1 cellular context compared by ENCODE assay signal in genomic region chr19:14091086-14091884, GRCh38.
TF ChIP-seq lines count a peak whose summit lies in the region.

No MANE protein-coding gene starts in this region.

TF ChIP-seq in K562, 482 proteins besides CTCF, POLR2A, EP300 and RAD21 (continued from another document and continues in another):
- TF ChIP-seq PCBP2 (IDR thresholded peaks at IDR 0.05; ENCODE audit: low read depth, low read length, poor library complexity, severe bottlenecking), result no peak
- peak; percentile 87 for TF ChIP-seq RB1 (IDR thresholded peaks at IDR 0.05; ENCODE audit: low read depth)
- peak; percentile 90 for TF ChIP-seq HNRNPK (IDR thresholded peaks at IDR 0.05; ENCODE audit: low read depth, low read length, poor library complexity, severe bottlenecking)
- no peak for TF ChIP-seq CGGBP1 (CRISPR knock-in tag; IDR thresholded peaks at IDR 0.05)
- TF ChIP-seq PRMT5 (CRISPR knock-in tag; IDR thresholded peaks at IDR 0.05), result no peak
- TF ChIP-seq ZNF384 (IDR thresholded peaks at IDR 0.05; ENCODE audit: low read depth, low read length), result peak; percentile 100
- no peak for TF ChIP-seq RERE (CRISPR knock-in tag; IDR thresholded peaks at IDR 0.05; ENCODE audit: borderline replicate concordance)
- TF ChIP-seq ZNF124 (CRISPR knock-in tag; IDR thresholded peaks at IDR 0.05), result no peak
- TF ChIP-seq MEF2D (tag; conservative IDR thresholded peaks at IDR 0.05; ENCODE audit: low read depth), result no peak
- 0 out of 2 replicates have a peak, but pooled peaks have one; percentile 28 for TF ChIP-seq REST (CRISPR knock-in tag; IDR thresholded peaks at IDR 0.05; ENCODE audit: low read depth)
- no peak for TF ChIP-seq HMG20B (CRISPR knock-in tag; IDR thresholded peaks at IDR 0.05)
- peak; percentile 82 for TF ChIP-seq PCBP1 (IDR thresholded peaks at IDR 0.05; ENCODE audit: low read depth, low read length, poor library complexity, severe bottlenecking)
- TF ChIP-seq, protein P1, sequence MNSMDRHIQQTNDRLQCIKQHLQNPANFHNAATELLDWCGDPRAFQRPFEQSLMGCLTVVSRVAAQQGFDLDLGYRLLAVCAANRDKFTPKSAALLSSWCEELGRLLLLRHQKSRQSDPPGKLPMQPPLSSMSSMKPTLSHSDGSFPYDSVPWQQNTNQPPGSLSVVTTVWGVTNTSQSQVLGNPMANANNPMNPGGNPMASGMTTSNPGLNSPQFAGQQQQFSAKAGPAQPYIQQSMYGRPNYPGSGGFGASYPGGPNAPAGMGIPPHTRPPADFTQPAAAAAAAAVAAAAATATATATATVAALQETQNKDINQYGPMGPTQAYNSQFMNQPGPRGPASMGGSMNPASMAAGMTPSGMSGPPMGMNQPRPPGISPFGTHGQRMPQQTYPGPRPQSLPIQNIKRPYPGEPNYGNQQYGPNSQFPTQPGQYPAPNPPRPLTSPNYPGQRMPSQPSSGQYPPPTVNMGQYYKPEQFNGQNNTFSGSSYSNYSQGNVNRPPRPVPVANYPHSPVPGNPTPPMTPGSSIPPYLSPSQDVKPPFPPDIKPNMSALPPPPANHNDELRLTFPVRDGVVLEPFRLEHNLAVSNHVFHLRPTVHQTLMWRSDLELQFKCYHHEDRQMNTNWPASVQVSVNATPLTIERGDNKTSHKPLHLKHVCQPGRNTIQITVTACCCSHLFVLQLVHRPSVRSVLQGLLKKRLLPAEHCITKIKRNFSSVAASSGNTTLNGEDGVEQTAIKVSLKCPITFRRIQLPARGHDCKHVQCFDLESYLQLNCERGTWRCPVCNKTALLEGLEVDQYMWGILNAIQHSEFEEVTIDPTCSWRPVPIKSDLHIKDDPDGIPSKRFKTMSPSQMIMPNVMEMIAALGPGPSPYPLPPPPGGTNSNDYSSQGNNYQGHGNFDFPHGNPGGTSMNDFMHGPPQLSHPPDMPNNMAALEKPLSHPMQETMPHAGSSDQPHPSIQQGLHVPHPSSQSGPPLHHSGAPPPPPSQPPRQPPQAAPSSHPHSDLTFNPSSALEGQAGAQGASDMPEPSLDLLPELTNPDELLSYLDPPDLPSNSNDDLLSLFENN (IDR thresholded peaks at IDR 0.05; ENCODE audit: low read depth in 2 of 2, low read length in 2 of 2), result no peak
- TF ChIP-seq SFPQ (IDR thresholded peaks at IDR 0.05; ENCODE audit: low read depth, low read length), result no peak
- no peak for TF ChIP-seq BCOR (IDR thresholded peaks at IDR 0.05)
- TF ChIP-seq RNF219 (CRISPR knock-in tag; IDR thresholded peaks at IDR 0.05), result no peak
- no peak for TF ChIP-seq CCAR2 (IDR thresholded peaks at IDR 0.05; ENCODE audit: low read depth, low read length)
- no peak for TF ChIP-seq FOXJ2 (tag; IDR thresholded peaks at IDR 0.05)
- peak; percentile 93 for TF ChIP-seq EGR1 (conservative IDR thresholded peaks at IDR 0.05)
- TF ChIP-seq, protein P2, sequence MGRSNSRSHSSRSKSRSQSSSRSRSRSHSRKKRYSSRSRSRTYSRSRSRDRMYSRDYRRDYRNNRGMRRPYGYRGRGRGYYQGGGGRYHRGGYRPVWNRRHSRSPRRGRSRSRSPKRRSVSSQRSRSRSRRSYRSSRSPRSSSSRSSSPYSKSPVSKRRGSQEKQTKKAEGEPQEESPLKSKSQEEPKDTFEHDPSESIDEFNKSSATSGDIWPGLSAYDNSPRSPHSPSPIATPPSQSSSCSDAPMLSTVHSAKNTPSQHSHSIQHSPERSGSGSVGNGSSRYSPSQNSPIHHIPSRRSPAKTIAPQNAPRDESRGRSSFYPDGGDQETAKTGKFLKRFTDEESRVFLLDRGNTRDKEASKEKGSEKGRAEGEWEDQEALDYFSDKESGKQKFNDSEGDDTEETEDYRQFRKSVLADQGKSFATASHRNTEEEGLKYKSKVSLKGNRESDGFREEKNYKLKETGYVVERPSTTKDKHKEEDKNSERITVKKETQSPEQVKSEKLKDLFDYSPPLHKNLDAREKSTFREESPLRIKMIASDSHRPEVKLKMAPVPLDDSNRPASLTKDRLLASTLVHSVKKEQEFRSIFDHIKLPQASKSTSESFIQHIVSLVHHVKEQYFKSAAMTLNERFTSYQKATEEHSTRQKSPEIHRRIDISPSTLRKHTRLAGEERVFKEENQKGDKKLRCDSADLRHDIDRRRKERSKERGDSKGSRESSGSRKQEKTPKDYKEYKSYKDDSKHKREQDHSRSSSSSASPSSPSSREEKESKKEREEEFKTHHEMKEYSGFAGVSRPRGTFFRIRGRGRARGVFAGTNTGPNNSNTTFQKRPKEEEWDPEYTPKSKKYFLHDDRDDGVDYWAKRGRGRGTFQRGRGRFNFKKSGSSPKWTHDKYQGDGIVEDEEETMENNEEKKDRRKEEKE (IDR thresholded peaks at IDR 0.05; ENCODE audit: borderline replicate concordance in 1 of 2, control insufficient read depth in 1 of 2, low read depth in 2 of 2, low read length in 1 of 2), result no peak
- TF ChIP-seq MTA1 (IDR thresholded peaks at IDR 0.05; ENCODE audit: borderline replicate concordance), result peak; percentile 57; the same call in 1 of the 2 replicates
- TF ChIP-seq, protein P3, sequence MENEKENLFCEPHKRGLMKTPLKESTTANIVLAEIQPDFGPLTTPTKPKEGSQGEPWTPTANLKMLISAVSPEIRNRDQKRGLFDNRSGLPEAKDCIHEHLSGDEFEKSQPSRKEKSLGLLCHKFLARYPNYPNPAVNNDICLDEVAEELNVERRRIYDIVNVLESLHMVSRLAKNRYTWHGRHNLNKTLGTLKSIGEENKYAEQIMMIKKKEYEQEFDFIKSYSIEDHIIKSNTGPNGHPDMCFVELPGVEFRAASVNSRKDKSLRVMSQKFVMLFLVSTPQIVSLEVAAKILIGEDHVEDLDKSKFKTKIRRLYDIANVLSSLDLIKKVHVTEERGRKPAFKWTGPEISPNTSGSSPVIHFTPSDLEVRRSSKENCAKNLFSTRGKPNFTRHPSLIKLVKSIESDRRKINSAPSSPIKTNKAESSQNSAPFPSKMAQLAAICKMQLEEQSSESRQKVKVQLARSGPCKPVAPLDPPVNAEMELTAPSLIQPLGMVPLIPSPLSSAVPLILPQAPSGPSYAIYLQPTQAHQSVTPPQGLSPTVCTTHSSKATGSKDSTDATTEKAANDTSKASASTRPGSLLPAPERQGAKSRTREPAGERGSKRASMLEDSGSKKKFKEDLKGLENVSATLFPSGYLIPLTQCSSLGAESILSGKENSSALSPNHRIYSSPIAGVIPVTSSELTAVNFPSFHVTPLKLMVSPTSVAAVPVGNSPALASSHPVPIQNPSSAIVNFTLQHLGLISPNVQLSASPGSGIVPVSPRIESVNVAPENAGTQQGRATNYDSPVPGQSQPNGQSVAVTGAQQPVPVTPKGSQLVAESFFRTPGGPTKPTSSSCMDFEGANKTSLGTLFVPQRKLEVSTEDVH (IDR thresholded peaks at IDR 0.05; ENCODE audit: low read depth, partially characterized antibody), result peak; percentile 51
- 0 out of 2 replicates have a peak, but pooled peaks have one; percentile 25 for TF ChIP-seq LCOR (CRISPR knock-in tag; IDR thresholded peaks at IDR 0.05)
- no peak for TF ChIP-seq CBX2 (IDR thresholded peaks at IDR 0.05; ENCODE audit: insufficient read depth, low read length, poor library complexity, severe bottlenecking)
- peak in 1 of 3 experiments; percentile 18 for TF ChIP-seq YY1 (IDR thresholded peaks at IDR 0.05; ENCODE audit: borderline replicate concordance in 1 of 3, control insufficient read depth in 1 of 3, extremely low read depth in 1 of 3, insufficient read depth in 3 of 3, insufficient read length in 1 of 3, insufficient replicate concordance in 2 of 3, low read depth in 1 of 3, low read length in 2 of 3)
- TF ChIP-seq ZNF436 (CRISPR knock-in tag; IDR thresholded peaks at IDR 0.05), result no peak
- no peak for TF ChIP-seq TAF9B (IDR thresholded peaks at IDR 0.05; ENCODE audit: partially characterized antibody)
- no peak for TF ChIP-seq ETS2 (tag; IDR thresholded peaks at IDR 0.05; ENCODE audit: borderline replicate concordance, poor library complexity, severe bottlenecking)
- TF ChIP-seq ASH1L (IDR thresholded peaks at IDR 0.05; ENCODE audit: borderline replicate concordance, low read depth, partially characterized antibody), result no peak
